Comparison of ENCODE assay signal across 23 cellular contexts in genomic region chr3:197017003-197017402, GRCh38. TPM values are rescaled to one million over a fixed set of nuclear protein-coding genes. Genes with fewer than 3 reads are reported as not detected.
DNase-seq lines count a peak whose midpoint lies in the region; ATAC-seq and TF ChIP-seq lines count a peak whose summit lies in the region.
"Had no signal": no experiment of that assay in that cellular context is flagged by ENCODE, and none has a peak within 500 bp of the region (broad histone marks: within the 10 kb centered on the region; RNA-seq: fewer than 3 reads in every experiment).

No MANE protein-coding gene starts in this region.

- H3K27me3 ChIP-seq in upper lobe of right lung: no peaks in the 10 kb centered on the region
- H3K27me3 ChIP-seq: MG63 had no signal

- no peaks in the 10 kb centered on the region for H3K36me3 ChIP-seq in upper lobe of right lung
- H3K36me3 ChIP-seq: HAP-1, MG63 had no signal

- no peaks in the 10 kb centered on the region for H3K9me3 ChIP-seq in upper lobe of right lung
- H3K9me3 ChIP-seq: HAP-1, MG63 had no signal

- peaks cover 4 to 12% (median 6%) of the 10 kb centered on the region in 3 donors for H3K27me3 Mint-ChIP-seq in CD14-positive monocyte (ENCODE audit: low read depth in 3 of 3)

- no peak overlapping the region for H3K4me3 ChIP-seq in upper lobe of right lung
- H3K4me3 ChIP-seq: HAP-1, MG63 had no signal

- H3K9me3 Mint-ChIP-seq in CD14-positive monocyte: no peaks in the 10 kb centered on the region
- H3K9me3 Mint-ChIP-seq: HFFc6 had no signal

- H3K36me3 Mint-ChIP-seq in CD14-positive monocyte: no peaks in the 10 kb centered on the region

- ATAC-seq in esophagus mucosa (peak; percentile 19), upper lobe of right lung (no peak), HG02610 (IDR thresholded peaks at IDR 0.05; ENCODE audit: unreplicated experiment) (no peak)

- H3K4me1 Mint-ChIP-seq in CD14-positive monocyte: no peaks in the 10 kb centered on the region

- H3K27ac ChIP-seq in upper lobe of right lung (no peak overlapping the region), substantia nigra (ENCODE audit: low read depth, low read length, poor library complexity, severe bottlenecking) (no peak overlapping the region)
- H3K27ac ChIP-seq: RWPE1 had no signal

- H3K27ac Mint-ChIP-seq in CD14-positive monocyte: no peak overlapping the region
- H3K27ac Mint-ChIP-seq: B cell, HFFc6 had no signal

- no peaks in the 10 kb centered on the region for H3K4me1 ChIP-seq in upper lobe of right lung

- H3K4me3 Mint-ChIP-seq in CD14-positive monocyte: no peak overlapping the region
- H3K4me3 Mint-ChIP-seq: B cell, HFFc6 had no signal

- TF ChIP-seq CTCF in CD14-positive monocyte (IDR thresholded peaks at IDR 0.05) (no peak), upper lobe of right lung (IDR thresholded peaks at IDR 0.05) (no peak)

- DNase-seq in CD14-positive monocyte (ENCODE audit: low spot score) (peak; percentile 33), NCI-H2171 treated with DMSO at 0.1 percent for 48 hours (lab: John Stamatoyannopoulos, UW) (peak; percentile 24), upper lobe of right lung (peak; percentile 57), substantia nigra (lab: John Stamatoyannopoulos, UW) (no peak), globus pallidus (ENCODE audit: low spot score) (no peak)
- DNase-seq: Calu3, DMS153, DND-41, HFFc6, KG1, MG63, NCI-H1105 treated with DMSO at 0.1 percent for 48 hours, NCI-H2029, NCI-H226, NCI-H510A, NCI-H69, SHP77 treated with DMSO at 0.1 percent for 48 hours had no signal

- intact Hi-C loops in CD14-positive monocyte (cut with micrococcal nuclease) (no loop called here), upper lobe of right lung (cut with DNase I) (no loop called here)

RNA-seq across cellular contexts. Expression of gene MELTF, which starts 12.6 kb away (rescaled TPM):
- polyA plus RNA-seq in CD14-positive monocyte: under 1 TPM; 0.34 to 0.36 TPM
- total RNA-seq in esophagus mucosa: 2.8 TPM
- total RNA-seq in upper lobe of right lung: 2.3 TPM

RNA-seq across cellular contexts. Expression of gene PIGZ, which starts 48.4 kb away (rescaled TPM):
- polyA plus RNA-seq in CD14-positive monocyte: 1 to 10 TPM; 1.6 to 1.9 TPM
- total RNA-seq in esophagus mucosa (3.7 TPM), upper lobe of right lung (3.6 TPM)
- total RNA-seq: OCI-LY7 had no signal

Comparison
In these comparisons a context has a peak if more than half of its experiments do, and no peak if none do; other contexts are left out.
1. DNase-seq: peak in CD14-positive monocyte (single experiment), NCI-H2171 treated with DMSO at 0.1 percent for 48 hours (single experiment) and upper lobe of right lung (single experiment); none in substantia nigra (0 of 49) and globus pallidus (single experiment).